ENCODE assay signal across 12 cellular contexts in genomic region chr2:230335461-230335863, GRCh38. TPM values are rescaled to one million over a fixed set of nuclear protein-coding genes. Genes with fewer than 3 reads are reported as not detected.
A peak's percentile ranks its signal among the peaks of the same experiment; 100 is the strongest.
DNase-seq lines count a peak whose midpoint lies in the region; ATAC-seq, FAIRE-seq and TF ChIP-seq lines count a peak whose summit lies in the region.
"Had no signal": no experiment of that assay in that cellular context is flagged by ENCODE, and none has a peak within 500 bp of the region (broad histone marks: within the 10 kb centered on the region; RNA-seq: fewer than 3 reads in every experiment).

No MANE protein-coding gene starts in this region.

- H3K27me3 Mint-ChIP-seq in GM23338 (ENCODE audit: insufficient read depth, low read depth, poor library complexity) = peaks cover 1% of the 10 kb centered on the region

- H3K4me1 ChIP-seq in GM23338 (ENCODE audit: insufficient read depth) = 0 out of 2 replicates have a peak, but pooled peaks cover 6% of the 10 kb centered on the region
- peaks cover 0 to 14% of the 10 kb centered on the region in 2 experiments; a peak in 2 of 5 replicates for H3K4me1 ChIP-seq in K562 (replicated peaks in 1 of 2; ENCODE audit: control insufficient read depth in 2 of 2, insufficient read depth in 2 of 2, low read length in 2 of 2)
- no peaks in the 10 kb centered on the region for H3K4me1 ChIP-seq in parathyroid adenoma
- peaks cover 0 to 35% (median 0%) of the 10 kb centered on the region in 12 donors for H3K4me1 ChIP-seq in heart left ventricle
- peaks cover 0 to 22% of the 10 kb centered on the region in 2 donors for H3K4me1 ChIP-seq in left lung
- H3K4me1 ChIP-seq: ascending aorta had no signal

- no peaks in the 10 kb centered on the region for H3K9me3 Mint-ChIP-seq in GM23338
- H3K9me3 Mint-ChIP-seq: nephron had no signal

- no peaks in the 10 kb centered on the region for H3K9me3 ChIP-seq in K562 (replicated peaks; ENCODE audit: control insufficient read depth, insufficient read depth, low read depth, low read length)
- H3K9me3 ChIP-seq in parathyroid adenoma (ENCODE audit: control insufficient read depth, low read length) = no peaks in the 10 kb centered on the region
- no peaks in the 10 kb centered on the region for H3K9me3 ChIP-seq in heart left ventricle
- no peaks in the 10 kb centered on the region for H3K9me3 ChIP-seq in left lung
- H3K9me3 ChIP-seq: ascending aorta, thoracic aorta had no signal

- FAIRE-seq in K562 (lab: Jason Lieb, UNC) = peak; percentile 66

- no peaks in the 10 kb centered on the region for H3K79me2 ChIP-seq in GM23338 (replicated peaks; ENCODE audit: insufficient read depth)
- H3K79me2 ChIP-seq in K562 (ENCODE audit: control insufficient read depth, insufficient read depth, low read length) = no peaks in the 10 kb centered on the region
- H3K79me2 ChIP-seq in parathyroid adenoma = no peaks in the 10 kb centered on the region

- H3K4me1 Mint-ChIP-seq in GM23338 = peaks cover 3% of the 10 kb centered on the region; the same call in 2 of the 3 replicates

- no peaks in the 10 kb centered on the region for H3K36me3 Mint-ChIP-seq in GM23338 (ENCODE audit: low read depth)

- H3K36me3 ChIP-seq in GM23338 (ENCODE audit: insufficient read depth) = no peaks in the 10 kb centered on the region
- H3K36me3 ChIP-seq in K562 (ENCODE audit: control insufficient read depth, insufficient read depth, low read length) = no peaks in the 10 kb centered on the region
- no peaks in the 10 kb centered on the region for H3K36me3 ChIP-seq in parathyroid adenoma (ENCODE audit: control insufficient read depth, insufficient read depth, low read length)
- H3K36me3 ChIP-seq in heart left ventricle = peaks cover 0 to 22% (median 5%) of the 10 kb centered on the region in 9 donors
- peaks cover 0 to 17% of the 10 kb centered on the region in 2 donors for H3K36me3 ChIP-seq in left lung

- TF ChIP-seq RAD21 in K562 (CRISPR knock-in tag; conservative IDR thresholded peaks at IDR 0.05 in 1 of 2, IDR thresholded peaks at IDR 0.05 in 1 of 2) = no peak

- H3K27me3 ChIP-seq in GM23338 (ENCODE audit: insufficient read depth) = no peaks in the 10 kb centered on the region
- H3K27me3 ChIP-seq in K562 (ENCODE audit: control insufficient read depth in 2 of 2, insufficient read depth in 2 of 2, low read length in 2 of 2) = no peaks in the 10 kb centered on the region
- H3K27me3 ChIP-seq in parathyroid adenoma (ENCODE audit: control insufficient read depth, insufficient read depth, low read length) = no peaks in the 10 kb centered on the region
- H3K27me3 ChIP-seq in heart left ventricle = no peaks in the 10 kb centered on the region
- H3K27me3 ChIP-seq in left lung = no peaks in the 10 kb centered on the region
- H3K27me3 ChIP-seq: ascending aorta had no signal

- H3K9ac ChIP-seq in K562 (ENCODE audit: insufficient read depth in 1 of 2, low read depth in 2 of 2, low read length in 2 of 2) (peak overlapping the region in 1 of 2 experiments; percentile 37; a peak in 2 of 4 replicates), parathyroid adenoma (no peak overlapping the region)

- H3K4me3 Mint-ChIP-seq in GM23338 = no peak overlapping the region
- H3K4me3 Mint-ChIP-seq: nephron had no signal

- no TSS peak for BruUV-seq in K562 (replicated peaks; lab: Mats Ljungman, UMichigan)

- no peak overlapping the region for H3K27ac Mint-ChIP-seq in GM23338
- H3K27ac Mint-ChIP-seq: nephron had no signal

- no peak for TF ChIP-seq EP300 in K562 (IDR thresholded peaks at IDR 0.05; ENCODE audit: low read length)

- TF ChIP-seq POLR2A in K562 (conservative IDR thresholded peaks at IDR 0.05) (no peak), heart left ventricle (IDR thresholded peaks at IDR 0.05) (no peak), erythroblast (IDR thresholded peaks at IDR 0.05; ENCODE audit: low read length) (no peak)

- H3K4me2 ChIP-seq in GM23338 (no peak overlapping the region), K562 (ENCODE audit: insufficient read depth, low read length) (peak overlapping the region; percentile 73), parathyroid adenoma (ENCODE audit: low read length) (no peak overlapping the region)

- H3K27ac ChIP-seq in GM23338 (ENCODE audit: low read depth) (no peak overlapping the region), K562 (ENCODE audit: extremely low read depth, low read depth, low read length) (peak overlapping the region; percentile 69), parathyroid adenoma (no peak overlapping the region), heart left ventricle (peak overlapping the region in 1 of 12 donors; percentile 13), left lung (no peak overlapping the region)
- H3K27ac ChIP-seq: ascending aorta, thoracic aorta had no signal

- H3K4me3 ChIP-seq in GM23338 (no peak overlapping the region), K562 (no peak overlapping the region), parathyroid adenoma (ENCODE audit: low read depth, low read length) (no peak overlapping the region), heart left ventricle (no peak overlapping the region), left lung (no peak overlapping the region)
- H3K4me3 ChIP-seq: ascending aorta, thoracic aorta had no signal

- H4K20me1 ChIP-seq in GM23338 (replicated peaks; ENCODE audit: insufficient read depth) (no peaks in the 10 kb centered on the region), K562 (replicated peaks; ENCODE audit: control insufficient read depth, insufficient read depth, low read length) (no peaks in the 10 kb centered on the region)

- TF ChIP-seq CTCF in GM23338 (conservative IDR thresholded peaks at IDR 0.05; ENCODE audit: low read depth in 2 of 2) (no peak), K562 (IDR thresholded peaks at IDR 0.05 in 2 of 3, conservative IDR thresholded peaks at IDR 0.05 in 1 of 3; ENCODE audit: insufficient read depth in 2 of 3, low read depth in 1 of 3, low read length in 3 of 3) (no peak), parathyroid adenoma (IDR thresholded peaks at IDR 0.05) (no peak), heart left ventricle (IDR thresholded peaks at IDR 0.05) (no peak), left lung (IDR thresholded peaks at IDR 0.05) (no peak)

- POLR2A ChIA-PET in K562 (lab: Yijun Ruan, JAX) = interaction anchor here (1.6 kb wide), 1 partner anchor 8 kb away, joined by 8 read pairs; the partner anchor contains the start of gene SP140L

- H2AFZ ChIP-seq in GM23338 (peak overlapping the region; percentile 53; the same call in 1 of the 2 replicates), K562 (ENCODE audit: low read depth, low read length) (peak overlapping the region; percentile 87), parathyroid adenoma (peak overlapping the region; percentile 31)

- intact Hi-C loops in K562 (cut with micrococcal nuclease) (no loop called here), heart left ventricle (cut with DNase I) (no loop called here), left lung (cut with DNase I) (no loop called here)

- CTCF ChIA-PET in K562 (lab: Yijun Ruan, JAX; ENCODE audit: low intra/inter-chr PET ratio) = no interaction called here

- H3K9me1 ChIP-seq in K562 (ENCODE audit: control insufficient read depth, insufficient read depth, low read length) = no peaks in the 10 kb centered on the region

- no peaks in the 10 kb centered on the region for H3F3A ChIP-seq in GM23338 (replicated peaks; ENCODE audit: low read depth)

- DNase-seq in GM23338 (ENCODE audit: low spot score) (no peak), K562 (ENCODE audit: extremely low read depth in 1 of 4, low spot score in 3 of 4) (peak; percentile 9 to 16 (median 11)), heart left ventricle (no peak), left lung (no peak), erythroblast (lab: John Stamatoyannopoulos, UW) (no peak)
- DNase-seq: NCI-H1092, NCI-H2227 treated with DMSO at 0.1 percent for 48 hours had no signal

- in situ Hi-C loops in K562 (cut with MboI) = no loop called here

- no peaks in the 10 kb centered on the region for H3K9me2 ChIP-seq in GM23338 (ENCODE audit: insufficient read depth)

- WGBS in K562 (ENCODE audit: insufficient coverage, low coverage, missing lambda C conversion rate) = 0% methylated on average over 3 of the region's 3 CpGs
- 53 to 57% (median 55%) methylated on average over 3 of the region's 3 CpGs for WGBS in heart left ventricle, 4 donors

- ATAC-seq in GM23338 = no peak
- 0 out of 3 replicates have a peak, but pooled peaks have one; percentile 23 for ATAC-seq in SK-N-SH treated with all-trans-retinoic acid at 6 μM for 48 hours
- ATAC-seq in K562 = peak; percentile 82
- no peak for ATAC-seq in heart left ventricle
- ATAC-seq in left lung = no peak

TF ChIP-seq in GM23338, 12 proteins besides CTCF, POLR2A, EP300 and RAD21:
- TF ChIP-seq CREB1 (CRISPR knock-in tag; IDR thresholded peaks at IDR 0.05; ENCODE audit: low read depth) = no peak

RNA-seq across cellular contexts. Expression of gene SP140L, which starts 8.5 kb away (rescaled TPM):
- total RNA-seq in GM23338 (2014; rRNA removed; shearing (Covaris generic)) = 0.66 and 1.7 TPM in 2 replicates
- polyA plus RNA-seq in GM23338 (2016; fragmentation: Nextera tagmentation; extraction: Ambion mirVana) = 1.3 and 1.5 TPM in 2 replicates
- 21.9 and 50.3 TPM in 2 replicates for total RNA-seq in K562 (2011; cell fraction: chromatin; rRNA removed; ENCODE audit: low replicate concordance)
- total RNA-seq in K562 (2011; cell fraction: nucleolus; rRNA removed) = 9.3 and 13.0 TPM in 2 replicates
- total RNA-seq in K562 (2011; cell fraction: nucleoplasm; rRNA removed) = 19.9 and 20.3 TPM in 2 replicates
- total RNA-seq in K562 (2014; rRNA removed) = 5.9 and 6.6 TPM in 2 replicates
- total RNA-seq in K562 (2014; rRNA removed; fragmentation: Illumina TruSeq; extraction: Trizol) = 13.6 and 16.3 TPM in 2 replicates
- 10.7 and 12.5 TPM in 2 replicates for total RNA-seq in K562 (2015; rRNA removed; fragmentation: Illumina TruSeq; extraction: Trizol)
- 11.3 and 11.8 TPM in 2 replicates for total RNA-seq in K562 (2021)
- 10.1 and 10.2 TPM in 2 replicates for polyA plus RNA-seq in K562 (2011; rRNA removed)
- 4.7 and 6.7 TPM in 2 replicates for polyA plus RNA-seq in K562 (2011; cell fraction: cytosol; rRNA removed)
- 31.3 and 32.7 TPM in 2 replicates for polyA plus RNA-seq in K562 (2011; cell fraction: nucleus; rRNA removed)
- polyA plus RNA-seq in K562 (2012) = 10.9 and 23.3 TPM in 2 replicates
- 14.4 and 15.5 TPM in 2 replicates for polyA plus RNA-seq in K562 (2014; fragmentation: Illumina TruSeq; extraction: Trizol)
- 1 to 10 TPM; 4.0 to 7.1 TPM for polyA plus RNA-seq in K562 (2014; fragmentation: Nextera tagmentation; extraction: Ambion mirVana)
- polyA plus RNA-seq in K562 (2014; rRNA removed) = 12.6 and 13.3 TPM in 2 replicates
- polyA minus RNA-seq in K562 (2011; rRNA and poly(A)+ RNA removed) = 10.2 and 11.1 TPM in 2 replicates
- polyA minus RNA-seq in K562 (2011; cell fraction: cytosol; rRNA and poly(A)+ RNA removed) = 1.6 and 3.3 TPM in 2 replicates
- 12.9 and 24.1 TPM in 2 replicates for polyA minus RNA-seq in K562 (2011; cell fraction: nucleus; rRNA and poly(A)+ RNA removed)
- 10 to 100 TPM in 1 of 9 donors, 1 to 10 TPM in 8; 2.5 to 17.6 (median 4.0) TPM for total RNA-seq in heart left ventricle
- polyA plus RNA-seq in heart left ventricle = 1 to 10 TPM; 2.8 to 8.8 TPM
- total RNA-seq in left lung = 10 to 100 TPM; 17.1 to 24.9 TPM

Comparison
In these comparisons a context has a peak if more than half of its experiments do, and no peak if none do; other contexts are left out.
1. ATAC-seq: peak in SK-N-SH treated with all-trans-retinoic acid at 6 μM for 48 hours (single experiment) and K562 (single experiment); none in GM23338 (single experiment), heart left ventricle (0 of 4) and left lung (single experiment).
2. DNase-seq: peak in K562 (4 of 4); none in GM23338 (single experiment), heart left ventricle (0 of 5), left lung (0 of 2) and erythroblast (0 of 2).
3. H2AFZ ChIP-seq: peak in every context shown above with its lines; median percentile 87 in K562; 53 in GM23338; 31 in parathyroid adenoma.